In the genomic region with DNA sequence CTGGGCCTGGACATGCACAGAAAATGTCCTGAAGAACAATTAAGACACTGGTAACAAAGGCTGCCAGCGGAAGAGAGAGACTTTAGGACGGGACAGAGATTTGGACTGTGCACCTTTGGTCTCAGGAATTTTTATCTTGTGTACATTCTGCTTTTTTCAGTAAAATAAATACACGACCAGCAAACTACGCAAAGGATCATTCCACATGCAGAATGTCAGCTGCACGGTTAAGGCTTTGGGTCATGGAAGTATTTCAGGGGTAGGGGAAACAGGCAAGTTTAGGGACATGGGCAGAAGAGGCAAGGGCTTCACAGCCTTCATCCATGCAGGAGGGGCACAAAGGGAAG, we compare ENCODE assay signal across 15 cellular contexts. TPM values are rescaled to one million over a fixed set of nuclear protein-coding genes. Genes with fewer than 3 reads are reported as not detected.
DNase-seq lines count a peak whose midpoint lies in the region; ATAC-seq and TF ChIP-seq lines count a peak whose summit lies in the region.
"Had no signal": no experiment of that assay in that cellular context is flagged by ENCODE, and none has a peak within 500 bp of the region (broad histone marks: within the 10 kb centered on the region; RNA-seq: fewer than 3 reads in every experiment).

No MANE protein-coding gene starts in this region.

- peaks cover 2% of the 10 kb centered on the region for H3K79me1 ChIP-seq in neuronal stem cell (ENCODE audit: low read depth, low read length)

- intact Hi-C loops in tibial artery (cut with DNase I; ENCODE audit: low total_unique reads), result no loop called here

- H3K9me2 ChIP-seq in Loucy (replicated peaks; ENCODE audit: low read depth, low read length) (no peaks in the 10 kb centered on the region), hepatocyte (replicated peaks; ENCODE audit: insufficient read depth) (no peaks in the 10 kb centered on the region)

- ATAC-seq in HG03039 (IDR thresholded peaks at IDR 0.05; ENCODE audit: unreplicated experiment), result no peak

- H3K27me3 ChIP-seq in BLaER1, result peaks cover 7% of the 10 kb centered on the region; the same call in 1 of the 2 replicates
- H3K27me3 ChIP-seq in Loucy (ENCODE audit: insufficient read depth, low read length, poor library complexity, severe bottlenecking), result no peaks in the 10 kb centered on the region
- H3K27me3 ChIP-seq in hepatocyte, result peaks cover 26% of the 10 kb centered on the region
- peaks cover 0 to 10% (median 0%) of the 10 kb centered on the region in 3 experiments for H3K27me3 ChIP-seq in neuronal stem cell (ENCODE audit: control insufficient read depth in 3 of 3, insufficient read depth in 3 of 3, low read depth in 1 of 3, low read length in 3 of 3)
- no peaks in the 10 kb centered on the region for H3K27me3 ChIP-seq in BE2C
- H3K27me3 ChIP-seq in tibial artery, result peaks cover 0 to 21% of the 10 kb centered on the region in 2 donors

- H3K79me2 ChIP-seq in Loucy (ENCODE audit: insufficient read depth, low read length) (no peaks in the 10 kb centered on the region), hepatocyte (no peaks in the 10 kb centered on the region)

- H3K9me3 ChIP-seq in BLaER1, result no peaks in the 10 kb centered on the region
- H3K9me3 ChIP-seq in Loucy (ENCODE audit: insufficient read depth, low read depth, low read length), result no peaks in the 10 kb centered on the region
- H3K9me3 ChIP-seq in hepatocyte (ENCODE audit: low read depth), result no peaks in the 10 kb centered on the region
- no peaks in the 10 kb centered on the region for H3K9me3 ChIP-seq in neuronal stem cell (replicated peaks in 1 of 2; ENCODE audit: control insufficient read depth in 2 of 2, insufficient read depth in 1 of 2, low read depth in 1 of 2, low read length in 2 of 2)
- no peaks in the 10 kb centered on the region for H3K9me3 ChIP-seq in BE2C
- H3K9me3 ChIP-seq in tibial artery, result no peaks in the 10 kb centered on the region
- H3K9me3 ChIP-seq: A549 had no signal

- no peak overlapping the region for H2BK12ac ChIP-seq in neuronal stem cell (ENCODE audit: low read length)

- H3K23ac ChIP-seq in neuronal stem cell (ENCODE audit: low read depth, low read length, poor library complexity), result peak overlapping the region; percentile 45

- H3K4ac ChIP-seq in neuronal stem cell (ENCODE audit: low read length), result no peak overlapping the region

- 57% methylated on average over 5 of the region's 5 CpGs for WGBS in hepatocyte (ENCODE audit: low lambda C conversion rate, missing lambda C conversion rate)
- no CpG with 5 or more reads among the region's 5 CpGs for WGBS in neuronal stem cell (ENCODE audit: extremely low coverage in 2 of 2, insufficient read length in 2 of 2, insufficient replicate concordance in 1 of 2), 2 donors

- H3K36me3 ChIP-seq in BLaER1 (no peaks in the 10 kb centered on the region), Loucy (ENCODE audit: insufficient read depth, low read length) (no peaks in the 10 kb centered on the region), hepatocyte (replicated peaks; ENCODE audit: insufficient read depth, low read depth) (no peaks in the 10 kb centered on the region), neuronal stem cell (replicated peaks in 1 of 2; ENCODE audit: control insufficient read depth in 2 of 2, insufficient read depth in 2 of 2, low read length in 2 of 2) (no peaks in the 10 kb centered on the region), BE2C (no peaks in the 10 kb centered on the region), tibial artery (no peaks in the 10 kb centered on the region)

- H2BK120ac ChIP-seq in neuronal stem cell (ENCODE audit: low read depth, low read length), result no peak overlapping the region

- H3K4me3 ChIP-seq in BLaER1, result no peak overlapping the region
- H3K4me3 ChIP-seq in Loucy (ENCODE audit: low read length, poor library complexity, severe bottlenecking), result no peak overlapping the region
- no peak overlapping the region for H3K4me3 ChIP-seq in hepatocyte
- no peak overlapping the region for H3K4me3 ChIP-seq in neuronal stem cell (ENCODE audit: low read length in 2 of 2)
- no peak overlapping the region for H3K4me3 ChIP-seq in BE2C (ENCODE audit: low read depth, low read length)
- H3K4me3 ChIP-seq in tibial artery, result no peak overlapping the region
- H3K4me3 ChIP-seq: A549 had no signal

- no peak overlapping the region for H3K18ac ChIP-seq in neuronal stem cell (ENCODE audit: low read length)

- DNase-seq in hepatocyte (ENCODE audit: low spot score) (no peak), neuronal stem cell (ENCODE audit: low spot score) (no peak), BE2C (no peak), tibial artery (no peak)
- DNase-seq: COR-L47, HCEC 1CT, NCI-H1092, NCI-H146, NCI-H2081 treated with DMSO at 0.1 percent for 48 hours, NCI-H510A had no signal

- H4K8ac ChIP-seq in neuronal stem cell (ENCODE audit: low read depth, low read length), result no peak overlapping the region

- H2AK5ac ChIP-seq in neuronal stem cell (ENCODE audit: low read depth, low read length), result no peak overlapping the region

- H3K9ac ChIP-seq in BLaER1, result no peak overlapping the region
- no peak overlapping the region for H3K9ac ChIP-seq in Loucy (ENCODE audit: low read depth, low read length, poor library complexity, severe bottlenecking)
- no peak overlapping the region for H3K9ac ChIP-seq in neuronal stem cell (ENCODE audit: low read depth, low read length, poor library complexity)

- H3K27ac ChIP-seq in BLaER1 (no peak overlapping the region), hepatocyte (no peak overlapping the region), neuronal stem cell (replicated peaks; ENCODE audit: low read length) (no peak overlapping the region), tibial artery (no peak overlapping the region)
- H3K27ac ChIP-seq: A549 had no signal

- peak overlapping the region; percentile 76 for H3K4me2 ChIP-seq in BLaER1
- H3K4me2 ChIP-seq in Loucy (ENCODE audit: low read depth, low read length, poor library complexity, severe bottlenecking), result peak overlapping the region; percentile 57
- peak overlapping the region; percentile 12 for H3K4me2 ChIP-seq in hepatocyte
- H3K4me2 ChIP-seq in neuronal stem cell (ENCODE audit: insufficient read depth, low read length, poor library complexity, severe bottlenecking), result no peak overlapping the region
- H3K4me2 ChIP-seq: A549 had no signal

- H2BK5ac ChIP-seq in neuronal stem cell (ENCODE audit: low read length), result no peak overlapping the region

- H4K20me1 ChIP-seq in BLaER1 (no peaks in the 10 kb centered on the region), Loucy (ENCODE audit: insufficient read depth, low read length, poor library complexity, severe bottlenecking) (no peaks in the 10 kb centered on the region), hepatocyte (ENCODE audit: insufficient read depth, poor library complexity, severe bottlenecking) (no peaks in the 10 kb centered on the region)

- TF ChIP-seq CTCF in Loucy (conservative IDR thresholded peaks at IDR 0.05; ENCODE audit: low read length), result no peak
- no peak for TF ChIP-seq CTCF in hepatocyte (IDR thresholded peaks at IDR 0.05; ENCODE audit: poor library complexity)
- TF ChIP-seq CTCF in BE2C (IDR thresholded peaks at IDR 0.05; ENCODE audit: low read depth, low read length), result no peak
- no peak for TF ChIP-seq CTCF in tibial artery (IDR thresholded peaks at IDR 0.05)

- no peak overlapping the region for H2BK15ac ChIP-seq in neuronal stem cell (ENCODE audit: low read length)

- no peak overlapping the region for H4K91ac ChIP-seq in neuronal stem cell (ENCODE audit: low read depth, low read length, poor library complexity)

- H2AFZ ChIP-seq in Loucy (ENCODE audit: low read length) (no peak overlapping the region), hepatocyte (no peak overlapping the region), neuronal stem cell (ENCODE audit: low read length) (peak overlapping the region; percentile 79)

- peaks cover 20% of the 10 kb centered on the region for H3K4me1 ChIP-seq in BLaER1
- peaks cover 25% of the 10 kb centered on the region for H3K4me1 ChIP-seq in Loucy (ENCODE audit: insufficient read depth, low read length, poor library complexity, severe bottlenecking)
- H3K4me1 ChIP-seq in hepatocyte (ENCODE audit: insufficient read depth), result peaks cover 12% of the 10 kb centered on the region
- H3K4me1 ChIP-seq in neuronal stem cell (ENCODE audit: control insufficient read depth in 2 of 2, insufficient read depth in 1 of 2, low read depth in 1 of 2, low read length in 2 of 2), result peaks cover 3 to 17% of the 10 kb centered on the region in 2 donors
- H3K4me1 ChIP-seq in BE2C, result no peaks in the 10 kb centered on the region
- peaks cover 0 to 6% (median 0%) of the 10 kb centered on the region in 4 donors for H3K4me1 ChIP-seq in tibial artery
- H3K4me1 ChIP-seq: A549 had no signal

- no peaks in the 10 kb centered on the region for H3F3A ChIP-seq in Loucy (ENCODE audit: low read depth)

- peak overlapping the region; percentile 85 for H3K14ac ChIP-seq in neuronal stem cell (ENCODE audit: low read length)

RNA-seq across cellular contexts. Expression of a gene that starts 11.5 kb away (rescaled TPM):
- total RNA-seq in hepatocyte, result 0.40 and 1.1 TPM in 2 replicates
- polyA plus RNA-seq in hepatocyte, result 0.81 and 1.1 TPM in 2 replicates
- polyA plus RNA-seq in neuronal stem cell (2013, experiment 1 of 2), result 8.5 TPM
- 8.8 TPM for polyA plus RNA-seq in neuronal stem cell (2013, experiment 2 of 2)
- polyA plus RNA-seq in BE2C (2012; ENCODE audit: insufficient read depth, insufficient read length, low read depth), result not detected
- total RNA-seq: M059J had no signal
- polyA plus RNA-seq: A549 had no signal
